Comparison of ENCODE assay signal across 19 cellular contexts in genomic region chr14:39781466-39781865, GRCh38.
"Had no signal": no experiment of that assay in that cellular context is flagged by ENCODE, and none has a peak within 500 bp of the region (broad histone marks: within the 10 kb centered on the region; RNA-seq: fewer than 3 reads in every experiment).

No MANE protein-coding gene starts in this region.

- H3K4me3 Mint-ChIP-seq: dendritic cell treated with granulocyte-macrophage colony-stimulating factor and Interleukin-4, amounts not matched to agents 40 ng/mL and 50 ng/mL, for 4 days; effector memory CD8-positive, alpha-beta T cell; natural killer cell treated with Interleukin-12 subunit alpha and Interleukin-12 subunit beta and Interleukin-15 and Interleukin-18, amount 100 ng/mL, for 72 hours; type B pancreatic cell had no signal

- H3K4me3 ChIP-seq: lung, ovary, smooth muscle cell had no signal

- H3K36me3 ChIP-seq: ovary had no signal

- H3K27me3 Mint-ChIP-seq: dendritic cell treated with granulocyte-macrophage colony-stimulating factor and Interleukin-4, amounts not matched to agents 40 ng/mL and 50 ng/mL, for 4 days; natural killer cell treated with Interleukin-12 subunit alpha and Interleukin-12 subunit beta and Interleukin-15 and Interleukin-18, amount 100 ng/mL, for 72 hours; type B pancreatic cell had no signal

- H3K4me1 ChIP-seq: foreskin keratinocyte had no signal

- H3K4me2 ChIP-seq: smooth muscle cell had no signal

- H3K27ac Mint-ChIP-seq: dendritic cell treated with granulocyte-macrophage colony-stimulating factor and Interleukin-4, amounts not matched to agents 40 ng/mL and 50 ng/mL, for 4 days; effector memory CD8-positive, alpha-beta T cell; natural killer cell treated with Interleukin-12 subunit alpha and Interleukin-12 subunit beta and Interleukin-15 and Interleukin-18, amount 100 ng/mL, for 72 hours; type B pancreatic cell had no signal

- H3K27me3 ChIP-seq: foreskin keratinocyte, ovary had no signal

- H3K9me3 ChIP-seq: ovary had no signal

- DNase-seq: effector memory CD8-positive, alpha-beta T cell; erythroblast; foreskin keratinocyte; kidney; left colon; left ventricle myocardium superior; mesenchymal stem cell; midbrain; ovary; right cardiac atrium; stimulated activated CD4-positive, alpha-beta T cell treated with anti-CD3 and anti-CD28 coated beads, Interleukin-2, amount 100 ng/mL, for 48 hours; stimulated activated naive CD4-positive, alpha-beta T cell treated with Interleukin-2 at 50 U/mL for 16 hours had no signal

- ATAC-seq: effector memory CD8-positive, alpha-beta T cell; foreskin keratinocyte; left colon; left ventricle myocardium superior; natural killer cell treated with Interleukin-12 subunit alpha and Interleukin-12 subunit beta and Interleukin-15 and Interleukin-18, amount 100 ng/mL, for 72 hours; right cardiac atrium had no signal

- H3K27ac ChIP-seq: foreskin keratinocyte, ovary had no signal

- H3K36me3 Mint-ChIP-seq: type B pancreatic cell had no signal

- FAIRE-seq: colon, kidney, urothelium cell line had no signal
